Comparison of ENCODE assay signal across 7 cellular contexts in genomic region chr3:113626513-113627371, GRCh38.
DNase-seq lines count a peak whose midpoint lies in the region; ATAC-seq and TF ChIP-seq lines count a peak whose summit lies in the region.

No MANE protein-coding gene starts in this region.

- H3K9me3 Mint-ChIP-seq in activated naive CD8-positive, alpha-beta T cell treated with anti-CD3 and anti-CD28 coated beads, Interleukin-2, amount 10 ng/mL, durations not matched to agents 7 days and 5 days: no peaks in the 10 kb centered on the region

- POLR2A ChIA-PET in HCT116 (lab: Charles Lee): no interaction called here
- POLR2A ChIA-PET in activated naive CD8-positive, alpha-beta T cell treated with anti-CD3 and anti-CD28 coated beads, Interleukin-2, amount 10 ng/mL, durations not matched to agents 7 days and 5 days (lab: Charles Lee): no interaction called here

- no peaks in the 10 kb centered on the region for H3K27me3 Mint-ChIP-seq in activated naive CD8-positive, alpha-beta T cell treated with anti-CD3 and anti-CD28 coated beads, Interleukin-2, amount 10 ng/mL, durations not matched to agents 7 days and 5 days

- H3K9me2 ChIP-seq in HCT116 (ENCODE audit: insufficient read depth): no peaks in the 10 kb centered on the region

- no peak overlapping the region for H2AK5ac ChIP-seq in trophoblast cell (ENCODE audit: low read length)

- H2BK5ac ChIP-seq in trophoblast cell (ENCODE audit: low read depth, low read length, poor library complexity): no peak overlapping the region

- TF ChIP-seq RAD21 in HCT116 (IDR thresholded peaks at IDR 0.05; ENCODE audit: low read depth): peak; percentile 92

- peak overlapping the region; percentile 12 for H3K27ac Mint-ChIP-seq in activated naive CD8-positive, alpha-beta T cell treated with anti-CD3 and anti-CD28 coated beads, Interleukin-2, amount 10 ng/mL, durations not matched to agents 7 days and 5 days

- H3K4ac ChIP-seq in trophoblast cell (ENCODE audit: low read depth, low read length): no peak overlapping the region

- peaks cover 6% of the 10 kb centered on the region for H3K4me1 Mint-ChIP-seq in activated naive CD8-positive, alpha-beta T cell treated with anti-CD3 and anti-CD28 coated beads, Interleukin-2, amount 10 ng/mL, durations not matched to agents 7 days and 5 days

- no peak overlapping the region for H4K8ac ChIP-seq in trophoblast cell (ENCODE audit: low read depth, low read length)

- intact Hi-C loops in HCT116 (cut with micrococcal nuclease): loop anchor here (1.0 to 10.0 kb wide), 5 partner anchors 132 to 982 kb away; partner anchors contain the start of gene CCDC80

- H3K9ac ChIP-seq in HCT116 (ENCODE audit: low read length) (no peak overlapping the region; the same call in 1 of the 2 replicates), trophoblast cell (ENCODE audit: low read length) (no peak overlapping the region)

- no peaks in the 10 kb centered on the region for H3K79me2 ChIP-seq in HCT116 (ENCODE audit: insufficient read depth, low read length)
- no peaks in the 10 kb centered on the region for H3K79me2 ChIP-seq in trophoblast cell (ENCODE audit: control insufficient read depth, insufficient read depth, low read length, poor library complexity)

- TF ChIP-seq CTCF in HCT116 (IDR thresholded peaks at IDR 0.05 in 2 of 3, conservative IDR thresholded peaks at IDR 0.05 in 1 of 3; ENCODE audit: borderline replicate concordance in 1 of 3, insufficient read depth in 1 of 3, low read depth in 2 of 3, low read length in 2 of 3): peak; percentile 88 to 98 (median 95)
- TF ChIP-seq CTCF in cardiac muscle cell (IDR thresholded peaks at IDR 0.05; ENCODE audit: low read depth, low read length): peak; percentile 98

- H3K4me3 ChIP-seq in HCT116 (replicated peaks in 1 of 2; ENCODE audit: low read depth in 1 of 2, low read length in 2 of 2) (peak overlapping the region; percentile 6 to 21; a peak in 1 of 4 replicates), cardiac muscle cell (no peak overlapping the region), trophoblast cell (ENCODE audit: low read depth, low read length) (no peak overlapping the region)

- no peaks in the 10 kb centered on the region for H3K27me3 ChIP-seq in HCT116 (ENCODE audit: insufficient read depth, low read length)
- H3K27me3 ChIP-seq in cardiac muscle cell: peaks cover 36% of the 10 kb centered on the region
- no peaks in the 10 kb centered on the region for H3K27me3 ChIP-seq in trophoblast cell (ENCODE audit: insufficient read depth, low read length)

- H4K91ac ChIP-seq in trophoblast cell (ENCODE audit: low read depth, low read length): no peak overlapping the region

- CTCF ChIA-PET in HCT116 (lab: Charles Lee): interaction anchor here (0.7 to 2.4 kb wide), 5 partner anchors 49 to 1515 kb away, joined by 3 to 13 read pairs (median 3); partner anchors contain the start of gene SPICE1

- H3K4me1 ChIP-seq in HCT116 (ENCODE audit: control insufficient read depth in 1 of 2, insufficient read depth in 2 of 2, low read length in 2 of 2): peaks cover 0 to 9% of the 10 kb centered on the region in 2 experiments; a peak in 1 of 4 replicates
- H3K4me1 ChIP-seq in cardiac muscle cell (ENCODE audit: low read depth): no peaks in the 10 kb centered on the region
- peaks cover 6 to 7% of the 10 kb centered on the region in 2 experiments for H3K4me1 ChIP-seq in trophoblast cell (ENCODE audit: control insufficient read depth in 1 of 2, insufficient read depth in 2 of 2, low read length in 2 of 2)

- no peak overlapping the region for H3K18ac ChIP-seq in trophoblast cell (ENCODE audit: low read length)

- no peak overlapping the region for H3K27ac ChIP-seq in HCT116 (ENCODE audit: low read depth, low read length)
- no peak overlapping the region for H3K27ac ChIP-seq in cardiac muscle cell
- H3K27ac ChIP-seq in trophoblast cell (ENCODE audit: low read depth, low read length): no peak overlapping the region

- peak overlapping the region; percentile 58 for H2AFZ ChIP-seq in HCT116 (ENCODE audit: low read depth, low read length, poor library complexity, severe bottlenecking)
- no peak overlapping the region for H2AFZ ChIP-seq in trophoblast cell (ENCODE audit: insufficient read depth, low read length, poor library complexity)

- H3K4me3 Mint-ChIP-seq in activated naive CD8-positive, alpha-beta T cell treated with anti-CD3 and anti-CD28 coated beads, Interleukin-2, amount 10 ng/mL, durations not matched to agents 7 days and 5 days: no peak overlapping the region

- RAD21 ChIA-PET in HCT116 (lab: Charles Lee; ENCODE audit: low non-redundant PET in 1 of 2, low total read pairs in 2 of 2, uncharacterized antibody in 2 of 2, unreplicated experiment in 2 of 2): no interaction called here

- no peak overlapping the region for H3K14ac ChIP-seq in trophoblast cell (ENCODE audit: low read length)

- BruUV-seq in HCT116 (replicated peaks; lab: Mats Ljungman, UMichigan): no TSS peak

- H3K4me2 ChIP-seq in HCT116 (ENCODE audit: low read length): peak overlapping the region; percentile 58
- no peak overlapping the region for H3K4me2 ChIP-seq in trophoblast cell (ENCODE audit: low read length)

- no peaks in the 10 kb centered on the region for H4K20me1 ChIP-seq in HCT116 (ENCODE audit: insufficient read depth)

- H4K12ac ChIP-seq in trophoblast cell (ENCODE audit: low read depth, low read length): no peak overlapping the region

- DNase-seq in ELF-1 (ENCODE audit: low read depth, low spot score): peak; percentile 72
- peak; percentile 79 for DNase-seq in HCT116 (ENCODE audit: low read depth, low spot score)
- peak; percentile 40 to 87 for DNase-seq in NCI-H446 (lab: John Stamatoyannopoulos, UW)
- DNase-seq in activated naive CD8-positive, alpha-beta T cell treated with anti-CD3 and anti-CD28 coated beads, Interleukin-2, amount 10 ng/mL, durations not matched to agents 7 days and 5 days: no peak
- peak; percentile 59 to 70 for DNase-seq in cardiac muscle cell (ENCODE audit: low read depth in 1 of 2, low spot score in 1 of 2)
- DNase-seq in trophoblast cell: peak; percentile 35 to 68

- H3K9me3 ChIP-seq in HCT116 (ENCODE audit: control insufficient read depth in 1 of 2, insufficient read depth in 1 of 2, low read depth in 1 of 2, low read length in 2 of 2) (no peaks in the 10 kb centered on the region), cardiac muscle cell (ENCODE audit: low read depth) (no peaks in the 10 kb centered on the region), trophoblast cell (ENCODE audit: insufficient read depth, low read depth, low read length) (no peaks in the 10 kb centered on the region)

- no peak overlapping the region for H2BK12ac ChIP-seq in trophoblast cell (ENCODE audit: low read length)

- no peak overlapping the region for H2BK120ac ChIP-seq in trophoblast cell (ENCODE audit: insufficient read depth, low read length, poor library complexity)

- peaks cover 31% of the 10 kb centered on the region for H3K36me3 Mint-ChIP-seq in activated naive CD8-positive, alpha-beta T cell treated with anti-CD3 and anti-CD28 coated beads, Interleukin-2, amount 10 ng/mL, durations not matched to agents 7 days and 5 days

- no peak for TF ChIP-seq POLR2A in HCT116 (IDR thresholded peaks at IDR 0.05; ENCODE audit: borderline replicate concordance, extremely low read depth, insufficient read depth, insufficient read length)

- no peaks in the 10 kb centered on the region for H3K79me1 ChIP-seq in trophoblast cell (ENCODE audit: low read length)

- H3K36me3 ChIP-seq in HCT116 (ENCODE audit: control insufficient read depth in 1 of 2, insufficient read depth in 2 of 2, low read length in 2 of 2) (no peaks in the 10 kb centered on the region), cardiac muscle cell (no peaks in the 10 kb centered on the region), trophoblast cell (ENCODE audit: control insufficient read depth in 1 of 2, insufficient read depth in 2 of 2, low read length in 2 of 2) (no peaks in the 10 kb centered on the region)

- WGBS in trophoblast cell (ENCODE audit: extremely low coverage, insufficient coverage, insufficient read length): no CpG with 5 or more reads among the region's 10 CpGs

- H3K23ac ChIP-seq in trophoblast cell (ENCODE audit: low read length): no peak overlapping the region

- peak; percentile 99 for ATAC-seq in HCT116
- ATAC-seq in activated naive CD8-positive, alpha-beta T cell treated with anti-CD3 and anti-CD28 coated beads, Interleukin-2, amount 10 ng/mL, durations not matched to agents 7 days and 5 days (ENCODE audit: low read depth): no peak
- no peak for ATAC-seq in GM21619 (IDR thresholded peaks at IDR 0.05; ENCODE audit: unreplicated experiment)

TF ChIP-seq in HCT116, 20 proteins besides CTCF, POLR2A, EP300 and RAD21 (continues in another document):
- TF ChIP-seq CEBPB (IDR thresholded peaks at IDR 0.05; ENCODE audit: low read depth): no peak
- no peak for TF ChIP-seq EZH2 (IDR thresholded peaks at IDR 0.05)
- TF ChIP-seq EZH2phosphoT487 (IDR thresholded peaks at IDR 0.05; ENCODE audit: borderline replicate concordance): no peak
- no peak for TF ChIP-seq SIN3A (IDR thresholded peaks at IDR 0.05; ENCODE audit: low read depth)
- TF ChIP-seq JUND (IDR thresholded peaks at IDR 0.05): no peak
- peak; percentile 6; the same call in 1 of the 2 replicates for TF ChIP-seq FOSL1 (IDR thresholded peaks at IDR 0.05; ENCODE audit: low read depth)
- no peak for TF ChIP-seq SP1 (IDR thresholded peaks at IDR 0.05; ENCODE audit: low read depth)
- no peak for TF ChIP-seq ELF1 (IDR thresholded peaks at IDR 0.05; ENCODE audit: borderline replicate concordance, low read depth)
- TF ChIP-seq MAX (IDR thresholded peaks at IDR 0.05): peak; percentile 46; the same call in 1 of the 2 replicates
- TF ChIP-seq CBX3 (IDR thresholded peaks at IDR 0.05; ENCODE audit: low read depth): peak; percentile 34; the same call in 1 of the 2 replicates
- no peak for TF ChIP-seq ATF3 (IDR thresholded peaks at IDR 0.05)

Comparison
In these comparisons a context has a peak if more than half of its experiments do, and no peak if none do; other contexts are left out.
1. H3K4me3 ChIP-seq: peak in HCT116 (2 of 2); none in cardiac muscle cell (single experiment) and trophoblast cell (single experiment).